ENCODE assay signal across 30 cellular contexts in the genomic region with DNA sequence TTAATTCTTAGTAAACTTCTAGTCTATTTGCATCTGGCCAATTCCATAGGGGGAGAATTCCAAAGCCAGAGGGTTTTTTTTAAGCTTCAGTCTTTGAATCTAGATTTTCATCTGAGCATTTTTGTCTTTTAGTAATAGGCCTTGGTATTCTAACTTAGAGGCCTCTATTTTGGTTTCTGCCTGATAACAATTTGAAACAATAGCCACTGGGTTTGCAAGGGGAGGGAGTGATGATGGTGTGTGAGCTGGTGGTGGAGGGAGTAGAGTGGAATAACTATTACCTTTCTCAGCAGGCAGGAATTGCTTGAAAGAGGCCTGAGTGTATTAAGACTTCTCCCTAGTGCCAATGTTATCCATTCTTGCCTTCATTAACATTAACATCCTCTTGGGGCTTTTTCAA.
"Had no signal": no experiment of that assay in that cellular context is flagged by ENCODE, and none has a peak within 500 bp of the region (broad histone marks: within the 10 kb centered on the region; RNA-seq: fewer than 3 reads in every experiment).

No MANE protein-coding gene starts in this region.

- H3K4me3 ChIP-seq: adrenal gland, body of pancreas, breast epithelium, MG63, SJCRH30, SK-N-MC had no signal

- H3K9me3 Mint-ChIP-seq: activated CD4-positive, alpha-beta T cell treated with anti-CD3 and anti-CD28 coated beads, Interleukin-2, amount 10 ng/mL, durations not matched to agents 24 days and 14 days; activated naive CD4-positive, alpha-beta T cell treated with anti-CD3 and anti-CD28 coated beads for 36 hours; activated T-cell treated with anti-CD3 and anti-CD28 coated beads, Interleukin-2, amount 50 U/mL, for 4 hours; activated T-helper 1 cell treated with anti-CD3 and anti-CD28 coated beads, Interleukin-12 subunit alpha, Interleukin-12 subunit beta, Interleukin-2, Interleukin-4 antibody, amounts not matched to agents 30 ng/mL and 10 ng/mL and 1 ng/mL, durations not matched to agents 14 hours and 24 hours and 36 hours had no signal

- H3K4me3 Mint-ChIP-seq: activated CD4-positive, alpha-beta T cell treated with anti-CD3 and anti-CD28 coated beads, Interleukin-2, amount 10 ng/mL, durations not matched to agents 24 days and 14 days; activated CD8-positive, alpha-beta T cell treated with anti-CD3 and anti-CD28 coated beads, Interleukin-2, amount 10 ng/mL, durations not matched to agents 7 days and 5 days; activated naive CD4-positive, alpha-beta T cell treated with anti-CD3 and anti-CD28 coated beads for 36 hours; activated T-cell treated with anti-CD3 and anti-CD28 coated beads, Interleukin-2, amount 50 U/mL, for 4 hours; activated T-helper 1 cell treated with anti-CD3 and anti-CD28 coated beads, Interleukin-12 subunit alpha, Interleukin-12 subunit beta, Interleukin-2, Interleukin-4 antibody, amounts not matched to agents 30 ng/mL and 10 ng/mL and 1 ng/mL, durations not matched to agents 14 hours and 24 hours and 36 hours had no signal

- DNase-seq: activated CD4-positive, alpha-beta T cell treated with anti-CD3 and anti-CD28 coated beads, Interleukin-2, amount 10 ng/mL, durations not matched to agents 24 days and 14 days; activated CD4-positive, alpha-beta T cell treated with anti-CD3 and anti-CD28 coated beads, Interleukin-2, amount 50 U/mL, for 4 hours; activated CD4-positive, CD25-positive, alpha-beta regulatory T cell; activated CD8-positive, alpha-beta T cell treated with anti-CD3 and anti-CD28 coated beads, Interleukin-2, amount 10 ng/mL, durations not matched to agents 7 days and 5 days; activated gamma-delta T cell treated with Interleukin-2 at 50 U/mL for 16 hours; activated naive CD4-positive, alpha-beta T cell treated with anti-CD3 and anti-CD28 coated beads for 36 hours; activated T-cell treated with anti-CD3 and anti-CD28 coated beads, Interleukin-2, amount 50 U/mL, for 4 hours; adrenal gland; body of pancreas; Kasumi-1; KG1; MG63; NCI-H1048; NCI-H1105 treated with DMSO at 0.1 percent for 48 hours; NCI-H1436; NCI-H1694 treated with DMSO at 0.1 percent for 48 hours; NCI-H2029; NCI-H2171 treated with DMSO at 0.1 percent for 48 hours; NCI-H2227 treated with DMSO at 0.1 percent for 48 hours; NCI-H446; NCI-H510A treated with DMSO at 0.1 percent for 48 hours; SHP77; SJCRH30; T1000; WERI-Rb-1 had no signal

- ATAC-seq: activated CD8-positive, alpha-beta T cell treated with anti-CD3 and anti-CD28 coated beads, Interleukin-2, amount 10 ng/mL, durations not matched to agents 7 days and 5 days; activated naive CD4-positive, alpha-beta T cell treated with anti-CD3 and anti-CD28 coated beads, Interleukin-2, amount 50 U/mL, for 72 hours; activated T-cell treated with anti-CD3 and anti-CD28 coated beads, Interleukin-2, amount 50 U/mL, for 4 hours; body of pancreas; Panc1 had no signal

- H3K27ac Mint-ChIP-seq: activated CD4-positive, alpha-beta T cell treated with anti-CD3 and anti-CD28 coated beads, Interleukin-2, amount 10 ng/mL, durations not matched to agents 24 days and 14 days; activated CD8-positive, alpha-beta T cell treated with anti-CD3 and anti-CD28 coated beads, Interleukin-2, amount 10 ng/mL, durations not matched to agents 7 days and 5 days; activated naive CD4-positive, alpha-beta T cell treated with anti-CD3 and anti-CD28 coated beads for 36 hours; activated naive CD4-positive, alpha-beta T cell treated with anti-CD3 and anti-CD28 coated beads, Interleukin-2, amount 50 U/mL, for 72 hours; activated T-helper 1 cell treated with anti-CD3 and anti-CD28 coated beads, Interleukin-12 subunit alpha, Interleukin-12 subunit beta, Interleukin-2, Interleukin-4 antibody, amounts not matched to agents 30 ng/mL and 10 ng/mL and 1 ng/mL, durations not matched to agents 14 hours and 24 hours and 36 hours had no signal
